Comparison of ENCODE assay signal across 8 cellular contexts in genomic region chr12:48349471-48349870, GRCh38. TPM values are rescaled to one million over a fixed set of nuclear protein-coding genes. Genes with fewer than 3 reads are reported as not detected.
A peak's percentile ranks its signal among the peaks of the same experiment; 100 is the strongest.
DNase-seq lines count a peak whose midpoint lies in the region; ATAC-seq, FAIRE-seq and TF ChIP-seq lines count a peak whose summit lies in the region.

No MANE protein-coding gene starts in this region.

- CTCF ChIA-PET in GM12878 (lab: Yijun Ruan, JAX) = interaction anchor here (0.9 to 2.1 kb wide), 2 partner anchors 151 to 269 kb away, joined by 3 to 6 read pairs; no protein-coding TSS in a partner anchor

- H3K9me1 ChIP-seq in keratinocyte (ENCODE audit: control insufficient read depth, extremely low read depth, insufficient read depth, low read length) = no peaks in the 10 kb centered on the region

- H3K27me3 ChIP-seq in Karpas-422 (ENCODE audit: low read length) (no peaks in the 10 kb centered on the region), GM12878 (replicated peaks in 1 of 2; ENCODE audit: control insufficient read depth in 2 of 2, insufficient read depth in 2 of 2, low read length in 1 of 2) (no peaks in the 10 kb centered on the region), keratinocyte (ENCODE audit: control insufficient read depth, extremely low read depth, insufficient read depth, low read length) (no peaks in the 10 kb centered on the region), stomach smooth muscle (ENCODE audit: control insufficient read depth in 1 of 2, insufficient read depth in 2 of 2, low read length in 2 of 2) (no peaks in the 10 kb centered on the region)

- H2AFZ ChIP-seq in Karpas-422 (ENCODE audit: low read length) (no peak overlapping the region), GM12878 (ENCODE audit: control insufficient read depth, low read depth, low read length) (no peak overlapping the region), keratinocyte (ENCODE audit: control insufficient read depth, low read length) (no peak overlapping the region)

- RAD21 ChIA-PET in GM12878 (lab: Charles Lee; ENCODE audit: unreplicated experiment) = interaction anchor here (1.2 kb wide), 1 partner anchor 193 kb away, joined by 3 read pairs; no protein-coding TSS in a partner anchor

- H3K79me2 ChIP-seq in Karpas-422 (ENCODE audit: low read length) (peaks cover 4% of the 10 kb centered on the region; the same call in 1 of the 2 replicates), GM12878 (ENCODE audit: control insufficient read depth, insufficient read depth, low read length) (no peaks in the 10 kb centered on the region; the same call in 1 of the 2 replicates), keratinocyte (ENCODE audit: control insufficient read depth, insufficient read depth, low read length) (no peaks in the 10 kb centered on the region)

- no peaks in the 10 kb centered on the region for H3K9me3 ChIP-seq in Karpas-422 (ENCODE audit: low read length)
- no peaks in the 10 kb centered on the region for H3K9me3 ChIP-seq in GM12878 (replicated peaks; ENCODE audit: control insufficient read depth, insufficient read depth, low read length)
- H3K9me3 ChIP-seq in keratinocyte (ENCODE audit: control insufficient read depth, low read depth, low read length) = no peaks in the 10 kb centered on the region
- H3K9me3 ChIP-seq in stomach smooth muscle (ENCODE audit: control insufficient read depth in 2 of 2, low read length in 2 of 2) = no peaks in the 10 kb centered on the region

- H3K4me1 ChIP-seq in Karpas-422 (ENCODE audit: low read length) (peaks cover 26% of the 10 kb centered on the region), GM12878 (ENCODE audit: control insufficient read depth, insufficient read depth, low read length) (no peaks in the 10 kb centered on the region), keratinocyte (ENCODE audit: control insufficient read depth, extremely low read depth, insufficient read depth, low read length) (peaks cover 14% of the 10 kb centered on the region), stomach smooth muscle (ENCODE audit: control insufficient read depth, insufficient read depth, low read length) (peaks cover 12% of the 10 kb centered on the region)

- no peak for TF ChIP-seq RAD21 in GM12878 (IDR thresholded peaks at IDR 0.05; ENCODE audit: insufficient read depth, low read depth, low read length)

- DNase-seq in Karpas-422 = no peak
- no peak for DNase-seq in GM12878 (ENCODE audit: low read depth, low spot score)
- DNase-seq in keratinocyte (ENCODE audit: low read depth, low spot score) = no peak
- DNase-seq in GM13977 (ENCODE audit: low spot score) = no peak
- DNase-seq in Ammon's horn (ENCODE audit: low spot score) = no peak
- DNase-seq in GM19240 (ENCODE audit: insufficient read length, low spot score) = no peak

- dilution Hi-C loops in keratinocyte (cut with MboI; ENCODE audit: extremely low pct_ligation_motif_present, low sequenced_read_pairs) = no loop called here

- FAIRE-seq in GM12878 (lab: Jason Lieb, UNC) (no peak), keratinocyte (lab: Jason Lieb, UNC) (no peak)

- intact Hi-C loops in GM12878 (cut with micrococcal nuclease; ENCODE audit: unreplicated experiment) = no loop called here

- peak overlapping the region; percentile 47; the same call in 1 of the 2 replicates for H3K27ac ChIP-seq in Karpas-422 (ENCODE audit: low read length)
- H3K27ac ChIP-seq in GM12878 (ENCODE audit: control insufficient read depth, insufficient read depth) = no peak overlapping the region
- no peak overlapping the region for H3K27ac ChIP-seq in keratinocyte (ENCODE audit: control insufficient read depth, insufficient read depth, low read length)
- H3K27ac ChIP-seq in stomach smooth muscle (ENCODE audit: low read length) = peak overlapping the region; percentile 91

- no peak for TF ChIP-seq POLR2A in GM12878 (IDR thresholded peaks at IDR 0.05; ENCODE audit: low read depth, low read length)

- in situ Hi-C loops in GM12878 (cut with MboI) = no loop called here
- in situ Hi-C loops in GM13977 (cut with MboI; ENCODE audit: low pct_unique_long_range_greater_than_20kb, low sequenced_read_pairs, unreplicated experiment) = no loop called here

- no peaks in the 10 kb centered on the region for H3K9me2 ChIP-seq in Karpas-422 (replicated peaks; ENCODE audit: insufficient read depth, low read length)

- 56% methylated on average over 2 of the region's 2 CpGs for WGBS in GM12878 (ENCODE audit: insufficient coverage, insufficient replicate concordance, low lambda C conversion rate, missing lambda C conversion rate)

- H4K20me1 ChIP-seq in Karpas-422 (ENCODE audit: insufficient read depth, low read depth, low read length) = no peaks in the 10 kb centered on the region
- H4K20me1 ChIP-seq in GM12878 (ENCODE audit: control insufficient read depth, insufficient read depth) = no peaks in the 10 kb centered on the region
- no peaks in the 10 kb centered on the region for H4K20me1 ChIP-seq in keratinocyte (ENCODE audit: control insufficient read depth, extremely low read depth, insufficient read depth, low read length)

- ATAC-seq in GM12878 = no peak
- ATAC-seq in GM21619 (IDR thresholded peaks at IDR 0.05; ENCODE audit: unreplicated experiment) = no peak

- H3K4me3 ChIP-seq in Karpas-422 (ENCODE audit: low read length) = peak overlapping the region; percentile 69
- no peak overlapping the region for H3K4me3 ChIP-seq in GM12878
- no peak overlapping the region for H3K4me3 ChIP-seq in keratinocyte (ENCODE audit: control insufficient read depth in 2 of 3, extremely low read depth in 1 of 3, insufficient read depth in 2 of 3, low read depth in 1 of 3, low read length in 3 of 3)
- peak overlapping the region; percentile 86 to 90 for H3K4me3 ChIP-seq in stomach smooth muscle (ENCODE audit: low read length in 2 of 2)

- no peak for TF ChIP-seq EP300 in GM12878 (IDR thresholded peaks at IDR 0.05; ENCODE audit: borderline replicate concordance in 1 of 2, control insufficient read depth in 1 of 2, low read depth in 2 of 2, low read length in 2 of 2)

- H3K9ac ChIP-seq in Karpas-422 (ENCODE audit: low read length) (peak overlapping the region; percentile 83), GM12878 (ENCODE audit: control insufficient read depth, insufficient read depth, low read length) (no peak overlapping the region; the same call in 1 of the 2 replicates), keratinocyte (ENCODE audit: control insufficient read depth, extremely low read depth, insufficient read depth, low read length) (no peak overlapping the region), stomach smooth muscle (ENCODE audit: low read length in 2 of 2) (peak overlapping the region in 1 of 2 donors; percentile 84)

- H3K36me3 ChIP-seq in Karpas-422 (ENCODE audit: insufficient read depth, low read length) (peaks cover 17% of the 10 kb centered on the region; the same call in 1 of the 2 replicates), GM12878 (ENCODE audit: control insufficient read depth in 2 of 2, insufficient read depth in 2 of 2, low read length in 1 of 2) (peaks cover 0 to 6% of the 10 kb centered on the region in 2 experiments; a peak in 1 of 4 replicates), keratinocyte (ENCODE audit: control insufficient read depth in 2 of 2, extremely low read depth in 1 of 2, insufficient read depth in 2 of 2, low read length in 2 of 2) (peaks cover 3 to 13% of the 10 kb centered on the region in 2 experiments), stomach smooth muscle (ENCODE audit: control insufficient read depth in 2 of 2, insufficient read depth in 2 of 2, low read length in 2 of 2) (peaks cover 21 to 25% of the 10 kb centered on the region in 2 donors)

- SMC1A ChIA-PET in GM12878 (lab: Charles Lee; ENCODE audit: uncharacterized antibody, unreplicated experiment) = interaction anchor here (0.6 to 1.4 kb wide), 3 partner anchors 8 to 470 kb away, joined by 3 read pairs; no protein-coding TSS in a partner anchor

- peak overlapping the region; percentile 74 for H3K4me2 ChIP-seq in Karpas-422 (ENCODE audit: low read depth, low read length, poor library complexity, severe bottlenecking)
- H3K4me2 ChIP-seq in GM12878 (ENCODE audit: control insufficient read depth, insufficient read depth) = peak overlapping the region; percentile 96
- H3K4me2 ChIP-seq in keratinocyte (ENCODE audit: control insufficient read depth, extremely low read depth, insufficient read depth, low read depth, low read length) = peak overlapping the region; percentile 93

- POLR2A ChIA-PET in GM12878 (lab: Charles Lee) = interaction anchor here (1.4 kb wide), 1 partner anchor 15 kb away, joined by 3 read pairs; no protein-coding TSS in a partner anchor

- TF ChIP-seq CTCF in GM12878 (IDR thresholded peaks at IDR 0.05 in 2 of 3, conservative IDR thresholded peaks at IDR 0.05 in 1 of 3; ENCODE audit: control insufficient read depth in 2 of 3, extremely low read depth in 1 of 3, insufficient read depth in 1 of 3, low read depth in 3 of 3, low read length in 3 of 3) = no peak
- TF ChIP-seq CTCF in keratinocyte (optimal IDR thresholded peaks at IDR 0.05 in 1 of 3, IDR thresholded peaks at IDR 0.05 in 1 of 3, conservative IDR thresholded peaks at IDR 0.05 in 1 of 3; ENCODE audit: extremely low read depth in 1 of 3, insufficient read depth in 2 of 3, low read length in 3 of 3) = no peak
- no peak for TF ChIP-seq CTCF in GM13977 (IDR thresholded peaks at IDR 0.05; ENCODE audit: extremely low read depth, insufficient read depth, missing control alignments)

- TSS peak; percentile 56 for BruUV-seq in GM12878 (replicated peaks; lab: Mats Ljungman, UMichigan)

RNA-seq across cellular contexts. Expression of gene ZNF641, which starts 1.2 kb away (rescaled TPM):
- 16.7 and 21.6 TPM in 2 replicates for total RNA-seq in Karpas-422 (2014; rRNA removed; shearing (Covaris generic); ENCODE audit: low replicate concordance)
- 16.5 and 23.3 TPM in 2 replicates for total RNA-seq in GM12878 (2013; cell fraction: nucleolus; rRNA removed)
- total RNA-seq in GM12878 (2014; rRNA removed) (9.0 and 10.0 TPM in 2 replicates), GM12878 (2014; rRNA removed; fragmentation: Illumina TruSeq; extraction: Trizol) (9.4 and 10.3 TPM in 2 replicates), GM12878 (2021) (8.1 and 10.3 TPM in 2 replicates)
- 1.6 TPM for polyA plus RNA-seq in GM12878 (2011; ENCODE audit: low read depth)
- polyA plus RNA-seq in GM12878 (2011; rRNA removed) (7.3 and 10.8 TPM in 2 replicates), GM12878 (2014; fragmentation: Illumina TruSeq; extraction: Trizol) (7.1 and 9.4 TPM in 2 replicates), GM12878 (2014; fragmentation: Nextera tagmentation; extraction: Ambion mirVana) (1 to 10 TPM; 1.1 to 1.4 TPM), GM12878 (2014; rRNA removed) (5.6 and 5.8 TPM in 2 replicates), GM12878 (2016; fragmentation: Nextera tagmentation; extraction: Ambion mirVana) (1 to 10 TPM; 3.5 to 4.8 TPM), keratinocyte (4.1 to 6.4 TPM (median 4.5 TPM) in 3 replicates)
- polyA plus RNA-seq in GM12878 (2011; cell fraction: cytosol; rRNA removed) = 4.8 and 5.3 TPM in 2 replicates
- polyA plus RNA-seq in GM12878 (2011; cell fraction: nucleus; rRNA removed) = 13.8 and 14.9 TPM in 2 replicates
- 2.2 and 3.3 TPM in 2 replicates for polyA plus RNA-seq in GM12878 (2012)
- polyA minus RNA-seq in GM12878 (2011; rRNA and poly(A)+ RNA removed) = 9.0 and 12.2 TPM in 2 replicates
- polyA minus RNA-seq in GM12878 (2011; cell fraction: cytosol; rRNA and poly(A)+ RNA removed) = 2.0 and 2.7 TPM in 2 replicates
- 16.1 and 18.8 TPM in 2 replicates for polyA minus RNA-seq in GM12878 (2011; cell fraction: nucleus; rRNA and poly(A)+ RNA removed)
- polyA plus RNA-seq in keratinocyte (2011; ENCODE audit: low read depth) = 2.2 TPM
- 3.2 and 3.5 TPM in 2 replicates for polyA plus RNA-seq in keratinocyte (2011; cell fraction: cytosol; rRNA removed)
- 8.4 and 9.6 TPM in 2 replicates for polyA plus RNA-seq in keratinocyte (2011; cell fraction: nucleus; rRNA removed)
- 1.5 and 4.1 TPM in 2 replicates for polyA plus RNA-seq in keratinocyte (2012; ENCODE audit: low replicate concordance)
- polyA minus RNA-seq in keratinocyte = 4.1 to 8.1 TPM (median 7.9 TPM) in 3 replicates
- polyA minus RNA-seq in keratinocyte (2011; cell fraction: cytosol; rRNA and poly(A)+ RNA removed) = 2.9 TPM
- polyA minus RNA-seq in keratinocyte (2011; cell fraction: nucleus; rRNA and poly(A)+ RNA removed) = 3.5 and 4.3 TPM in 2 replicates

Comparison
In these comparisons a context has a peak if more than half of its experiments do, and no peak if none do; other contexts are left out.
1. H3K27ac ChIP-seq: peak in Karpas-422 (single experiment) and stomach smooth muscle (single experiment); none in GM12878 (single experiment) and keratinocyte (single experiment).
2. H3K4me3 ChIP-seq: peak in Karpas-422 (single experiment) and stomach smooth muscle (2 of 2); none in GM12878 (single experiment) and keratinocyte (0 of 3).
3. Peak in every context shown above with its lines, with median percentiles within 50 percentile points of each other: H3K4me2 ChIP-seq.